In the genomic region with DNA sequence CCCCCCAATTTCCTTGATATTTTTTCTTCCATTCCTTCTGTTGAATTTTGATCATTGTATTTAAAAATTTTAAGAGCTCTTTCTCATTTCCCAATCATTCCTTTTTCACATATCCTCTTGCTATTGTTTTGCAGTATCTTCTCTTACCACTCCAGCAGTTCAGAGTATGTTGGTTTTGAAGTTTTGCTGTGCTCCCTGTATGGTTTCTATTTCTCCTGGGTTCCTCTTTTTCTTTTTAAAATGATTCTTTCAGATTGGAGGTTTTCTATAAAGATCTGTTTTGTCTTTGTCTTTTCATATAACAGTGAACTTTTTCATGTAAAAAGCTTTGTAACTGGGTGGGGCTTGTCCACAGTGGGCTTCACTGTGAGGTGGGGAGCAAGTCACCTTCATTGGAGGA, we compare ENCODE assay signal across 15 cellular contexts. TPM values are rescaled to one million over a fixed set of nuclear protein-coding genes. Genes with fewer than 3 reads are reported as not detected.
A peak's percentile ranks its signal among the peaks of the same experiment; 100 is the strongest.
DNase-seq lines count a peak whose midpoint lies in the region; ATAC-seq, FAIRE-seq and TF ChIP-seq lines count a peak whose summit lies in the region.
"Had no signal": no experiment of that assay in that cellular context is flagged by ENCODE, and none has a peak within 500 bp of the region (broad histone marks: within the 10 kb centered on the region; RNA-seq: fewer than 3 reads in every experiment).

No MANE protein-coding gene starts in this region.

- POLR2A ChIA-PET in Panc1 (lab: Charles Lee): interaction anchor here (1.4 kb wide), 1 partner anchor 12 kb away, joined by 3 read pairs; no protein-coding TSS in a partner anchor

- H3K4me3 ChIP-seq in BLaER1: no peak overlapping the region
- no peak overlapping the region for H3K4me3 ChIP-seq in Panc1 (ENCODE audit: low read depth in 2 of 2, low read length in 2 of 2)
- H3K4me3 ChIP-seq: esophagus muscularis mucosa had no signal

- CTCF ChIA-PET in Panc1 (lab: Charles Lee): no interaction called here

- H3K27me3 ChIP-seq in BLaER1 (no peaks in the 10 kb centered on the region), Panc1 (ENCODE audit: control insufficient read depth, insufficient read depth, low read length) (no peaks in the 10 kb centered on the region)
- H3K27me3 ChIP-seq: esophagus muscularis mucosa had no signal

- FAIRE-seq in GM19239 (lab: Jason Lieb, UNC): peak; percentile 73
- no peak for FAIRE-seq in RCC 7860 (lab: Jason Lieb, UNC)
- FAIRE-seq: TTC549 had no signal

- ATAC-seq in Panc1 (no peak), HG03439 (IDR thresholded peaks at IDR 0.05; ENCODE audit: unreplicated experiment) (no peak)

- H3K27ac ChIP-seq in BLaER1 (no peak overlapping the region), Panc1 (ENCODE audit: low read length) (peak overlapping the region; percentile 12; the same call in 1 of the 2 replicates), epithelial cell of prostate (peak overlapping the region; percentile 88)
- H3K27ac ChIP-seq: C4-2B, esophagus muscularis mucosa had no signal

- H3K4me2 ChIP-seq in BLaER1: peak overlapping the region; percentile 27

- peaks cover 12% of the 10 kb centered on the region for H3K36me3 ChIP-seq in BLaER1
- no peaks in the 10 kb centered on the region for H3K36me3 ChIP-seq in Panc1 (ENCODE audit: control insufficient read depth, insufficient read depth, low read length)
- H3K36me3 ChIP-seq: esophagus muscularis mucosa had no signal

- no peak overlapping the region for H3K9ac ChIP-seq in BLaER1

- in situ Hi-C loops in Panc1 (cut with HindIII; ENCODE audit: low pct_unique_long_range_greater_than_20kb, low sequenced_read_pairs): no loop called here

- BruUV-seq in Panc1 (replicated peaks; lab: Mats Ljungman, UMichigan): no TSS peak

- intact Hi-C loops in Panc1 (cut with micrococcal nuclease; ENCODE audit: unreplicated experiment): no loop called here

- H3K4me1 ChIP-seq in BLaER1 (peaks cover 45% of the 10 kb centered on the region), Panc1 (ENCODE audit: control insufficient read depth, insufficient read depth, low read length) (peaks cover 71% of the 10 kb centered on the region)

- no peak for DNase-seq in GM19239 (ENCODE audit: insufficient read length, low spot score)
- no peak for DNase-seq in Panc1 (ENCODE audit: low read depth, low spot score)
- DNase-seq in epithelial cell of prostate (ENCODE audit: low read depth, low spot score): no peak
- no peak for DNase-seq in NCI-H1105 (lab: John Stamatoyannopoulos, UW)
- DNase-seq in SHP77 (lab: John Stamatoyannopoulos, UW): no peak
- DNase-seq in RCC 7860 (ENCODE audit: low spot score): no peak
- DNase-seq: hypothalamus; NCI-H2081; stimulated activated CD4-positive, alpha-beta T cell treated with anti-CD3 and anti-CD28 coated beads, Interleukin-2, amount 100 ng/mL, for 24 hours; stimulated activated naive CD4-positive, alpha-beta T cell treated with Interleukin-2 at 50 U/mL for 16 hours had no signal

- peaks cover 100% of the 10 kb centered on the region for H4K20me1 ChIP-seq in BLaER1

- no peaks in the 10 kb centered on the region for H3K9me3 ChIP-seq in BLaER1
- no peaks in the 10 kb centered on the region for H3K9me3 ChIP-seq in Panc1 (ENCODE audit: control insufficient read depth, insufficient read depth, low read depth, low read length)
- H3K9me3 ChIP-seq: esophagus muscularis mucosa had no signal

- TF ChIP-seq CTCF in Panc1 (IDR thresholded peaks at IDR 0.05): no peak

RNA-seq across cellular contexts. Expression of a gene that starts 12.8 kb away (rescaled TPM):
- total RNA-seq in Panc1 (2021; ENCODE audit: unreplicated experiment): 51.4 TPM
- polyA plus RNA-seq in Panc1 (2012; ENCODE audit: insufficient read length): 28.8 TPM
